ENCODE assay signal across 10 cellular contexts in genomic region chr10:43410345-43410744, GRCh38. TPM values are rescaled to one million over a fixed set of nuclear protein-coding genes. Genes with fewer than 3 reads are reported as not detected.
DNase-seq lines count a peak whose midpoint lies in the region; ATAC-seq, FAIRE-seq and TF ChIP-seq lines count a peak whose summit lies in the region.
"Had no signal": no experiment of that assay in that cellular context is flagged by ENCODE, and none has a peak within 500 bp of the region (broad histone marks: within the 10 kb centered on the region; RNA-seq: fewer than 3 reads in every experiment).

No MANE protein-coding gene starts in this region.

- H3K9ac ChIP-seq in MM.1S (ENCODE audit: low read length) (peak overlapping the region; percentile 100; the same call in 1 of the 2 replicates), mammary epithelial cell (ENCODE audit: insufficient read depth, low read length) (peak overlapping the region; percentile 90), kidney (ENCODE audit: low read length in 2 of 2) (peak overlapping the region in 1 of 2 donors; percentile 91)

- H3K9me3 ChIP-seq in DOHH2 (ENCODE audit: control insufficient read depth, insufficient read depth, low read length) (no peaks in the 10 kb centered on the region), MM.1S (replicated peaks; ENCODE audit: insufficient read depth, low read length) (no peaks in the 10 kb centered on the region), mammary epithelial cell (replicated peaks; ENCODE audit: insufficient read depth, low read length) (no peaks in the 10 kb centered on the region), kidney (ENCODE audit: control insufficient read depth in 1 of 2, low read length in 2 of 2) (no peaks in the 10 kb centered on the region), thyroid gland (no peaks in the 10 kb centered on the region)

- H3K79me2 ChIP-seq in DOHH2 (ENCODE audit: control insufficient read depth, low read length): peaks cover 49% of the 10 kb centered on the region
- peaks cover 35% of the 10 kb centered on the region for H3K79me2 ChIP-seq in MM.1S (ENCODE audit: low read length)
- peaks cover 36% of the 10 kb centered on the region for H3K79me2 ChIP-seq in mammary epithelial cell (ENCODE audit: insufficient read depth, low read length)

- no peak for TF ChIP-seq CTCF in DOHH2 (IDR thresholded peaks at IDR 0.05; ENCODE audit: low read depth, low read length, poor library complexity, severe bottlenecking)
- TF ChIP-seq CTCF in MM.1S (IDR thresholded peaks at IDR 0.05; ENCODE audit: low read length): no peak
- no peak for TF ChIP-seq CTCF in mammary epithelial cell (conservative IDR thresholded peaks at IDR 0.05 in 1 of 2, IDR thresholded peaks at IDR 0.05 in 1 of 2; ENCODE audit: extremely low read depth in 1 of 2, insufficient read depth in 1 of 2, low read depth in 1 of 2, low read length in 2 of 2)
- no peak for TF ChIP-seq CTCF in neural crest cell (conservative IDR thresholded peaks at IDR 0.05)
- no peak for TF ChIP-seq CTCF in kidney (IDR thresholded peaks at IDR 0.05; ENCODE audit: borderline replicate concordance, extremely low read depth, insufficient read depth)
- TF ChIP-seq CTCF in thyroid gland (IDR thresholded peaks at IDR 0.05): no peak

- CTCF ChIA-PET in mammary epithelial cell (lab: Charles Lee; ENCODE audit: low non-redundant PET): no interaction called here

- H3K27me3 ChIP-seq in DOHH2 (ENCODE audit: control insufficient read depth, low read length): no peaks in the 10 kb centered on the region
- H3K27me3 ChIP-seq in MM.1S (replicated peaks; ENCODE audit: insufficient read depth, low read length): no peaks in the 10 kb centered on the region
- H3K27me3 ChIP-seq in mammary epithelial cell (ENCODE audit: insufficient read depth, low read length): no peaks in the 10 kb centered on the region
- H3K27me3 ChIP-seq in thyroid gland: no peaks in the 10 kb centered on the region

- 33% methylated on average over 14 of the region's 14 CpGs for WGBS in mammary epithelial cell (ENCODE audit: low coverage, missing lambda C conversion rate)
- 92 to 93% methylated on average over 14 of the region's 14 CpGs for WGBS in thyroid gland, 2 donors

- no peaks in the 10 kb centered on the region for H3K27me3 Mint-ChIP-seq in neural crest cell (ENCODE audit: low read depth)

- no peak overlapping the region for H2AFZ ChIP-seq in MM.1S (ENCODE audit: low read length)
- no peak overlapping the region for H2AFZ ChIP-seq in mammary epithelial cell (ENCODE audit: low read depth, low read length)

- ATAC-seq in HG02981 (IDR thresholded peaks at IDR 0.05; ENCODE audit: unreplicated experiment): no peak

- H3K4me3 ChIP-seq in DOHH2 (ENCODE audit: low read length): peak overlapping the region; percentile 85
- no peak overlapping the region for H3K4me3 ChIP-seq in MM.1S (ENCODE audit: low read length)
- H3K4me3 ChIP-seq in mammary epithelial cell (replicated peaks in 1 of 3; ENCODE audit: insufficient read depth in 1 of 3, low read depth in 2 of 3, low read length in 3 of 3): peak overlapping the region in 1 of 3 experiments; percentile 66
- peak overlapping the region in 1 of 2 donors; percentile 85 for H3K4me3 ChIP-seq in kidney (ENCODE audit: low read length in 2 of 2)
- no peak overlapping the region for H3K4me3 ChIP-seq in thyroid gland (replicated peaks in 1 of 3)

- H3K36me3 ChIP-seq in DOHH2 (ENCODE audit: control insufficient read depth, low read length) (peaks cover 34% of the 10 kb centered on the region), MM.1S (replicated peaks; ENCODE audit: insufficient read depth, low read length) (no peaks in the 10 kb centered on the region), mammary epithelial cell (ENCODE audit: insufficient read depth, low read length) (no peaks in the 10 kb centered on the region), kidney (ENCODE audit: control insufficient read depth in 1 of 2, insufficient read depth in 2 of 2, low read length in 2 of 2) (no peaks in the 10 kb centered on the region), thyroid gland (no peaks in the 10 kb centered on the region)

- TF ChIP-seq POLR2A in thyroid gland (IDR thresholded peaks at IDR 0.05): no peak

- no peak overlapping the region for H3K27ac Mint-ChIP-seq in neural crest cell (ENCODE audit: unreplicated experiment)

- H3K4me3 Mint-ChIP-seq in neural crest cell: peak overlapping the region; percentile 97

- H3K9me3 Mint-ChIP-seq in neural crest cell: no peaks in the 10 kb centered on the region

- no peak for FAIRE-seq in kidney (lab: Jason Lieb, UNC)

- dilution Hi-C loops in mammary epithelial cell (cut with HindIII; ENCODE audit: low sequenced_read_pairs): no loop called here

- DNase-seq in MM.1S (no peak), mammary epithelial cell (no peak), neural crest cell (ENCODE audit: low read depth, low spot score) (no peak), kidney (no peak), thyroid gland (no peak), NCI-H1105 treated with DMSO at 0.1 percent for 48 hours (lab: John Stamatoyannopoulos, UW) (no peak)
- DNase-seq: MV-4-11 had no signal

- H3K4me2 ChIP-seq in DOHH2 (ENCODE audit: low read length) (peak overlapping the region; percentile 88), MM.1S (ENCODE audit: low read depth, low read length) (peak overlapping the region; percentile 92; the same call in 1 of the 2 replicates), mammary epithelial cell (ENCODE audit: insufficient read depth, low read depth, low read length) (peak overlapping the region; percentile 97)

- H3F3A ChIP-seq in DOHH2 (ENCODE audit: control insufficient read depth, insufficient read depth) (peaks cover 28% of the 10 kb centered on the region), MM.1S (ENCODE audit: insufficient read depth, low read length) (peaks cover 33% of the 10 kb centered on the region)

- no peaks in the 10 kb centered on the region for H3K36me3 Mint-ChIP-seq in neural crest cell (ENCODE audit: low read depth)

- BruUV-seq in mammary epithelial cell (replicated peaks; lab: Mats Ljungman, UMichigan): no TSS peak

- H3K4me1 ChIP-seq in DOHH2 (ENCODE audit: control insufficient read depth, low read length) (peaks cover 14% of the 10 kb centered on the region), MM.1S (ENCODE audit: low read length) (no peaks in the 10 kb centered on the region), mammary epithelial cell (ENCODE audit: insufficient read depth, low read length) (peaks cover 11% of the 10 kb centered on the region), kidney (ENCODE audit: control insufficient read depth in 1 of 2, insufficient read depth in 1 of 2, low read depth in 1 of 2, low read length in 2 of 2) (peaks cover 3 to 10% of the 10 kb centered on the region in 2 donors), thyroid gland (peaks cover 16 to 17% of the 10 kb centered on the region in 2 donors)

- H3K9me2 ChIP-seq in DOHH2 (replicated peaks; ENCODE audit: control insufficient read depth, low read length) (no peaks in the 10 kb centered on the region), MM.1S (replicated peaks; ENCODE audit: insufficient read depth, low read length) (no peaks in the 10 kb centered on the region)

- intact Hi-C loops in mammary epithelial cell (cut with micrococcal nuclease): no loop called here
- intact Hi-C loops in kidney (cut with DNase I): no loop called here
- intact Hi-C loops in thyroid gland (cut with DNase I): no loop called here

- H4K20me1 ChIP-seq in DOHH2 (ENCODE audit: control insufficient read depth, insufficient read depth, low read depth, low read length) (peaks cover 6% of the 10 kb centered on the region; the same call in 1 of the 2 replicates), MM.1S (ENCODE audit: insufficient read depth, low read length) (no peaks in the 10 kb centered on the region), mammary epithelial cell (ENCODE audit: insufficient read depth, low read length) (no peaks in the 10 kb centered on the region)

- in situ Hi-C loops in mammary epithelial cell (cut with MboI; ENCODE audit: low sequenced_read_pairs in 2 of 2): no loop called here

- H3K27ac ChIP-seq in DOHH2 (ENCODE audit: low read depth, low read length): peak overlapping the region; percentile 95
- no peak overlapping the region for H3K27ac ChIP-seq in MM.1S (ENCODE audit: low read length)
- H3K27ac ChIP-seq in mammary epithelial cell (ENCODE audit: insufficient read depth, low read depth, low read length): peak overlapping the region; percentile 97
- H3K27ac ChIP-seq in kidney (ENCODE audit: low read depth in 2 of 2, low read length in 2 of 2): no peak overlapping the region
- H3K27ac ChIP-seq in thyroid gland: peak overlapping the region in 1 of 3 donors; percentile 98

- peaks cover 26% of the 10 kb centered on the region for H3K4me1 Mint-ChIP-seq in neural crest cell

RNA-seq across cellular contexts. Expression of gene HNRNPF, which starts 1.4 kb away (rescaled TPM):
- total RNA-seq in mammary epithelial cell (100 to 1,000 TPM; 149 to 228 TPM), neural crest cell (284 and 292 TPM in 2 replicates), kidney (190 TPM), thyroid gland (100 to 1,000 TPM; 148 to 158 (median 155) TPM)
- polyA plus RNA-seq in mammary epithelial cell (254 TPM), kidney (ENCODE audit: insufficient read depth, low read depth, low replicate concordance) (74.0 TPM)
- polyA minus RNA-seq in mammary epithelial cell: 176 TPM

RNA-seq across cellular contexts. Expression of gene ZNF487, which starts 26.6 kb away (rescaled TPM):
- total RNA-seq in mammary epithelial cell (1 to 10 TPM; 3.2 to 3.8 TPM), neural crest cell (3.8 and 4.3 TPM in 2 replicates), kidney (7.1 TPM), thyroid gland (10 to 100 TPM; 11.9 to 21.7 (median 19.9) TPM)
- polyA plus RNA-seq in mammary epithelial cell (2.5 TPM), kidney (ENCODE audit: insufficient read depth, low read depth, low replicate concordance) (9.7 TPM)
- polyA minus RNA-seq in mammary epithelial cell: not detected

RNA-seq across cellular contexts. Expression of gene FXYD4, which starts 38.9 kb away (rescaled TPM):
- not detected for total RNA-seq in mammary epithelial cell
- polyA plus RNA-seq in mammary epithelial cell: not detected
- polyA minus RNA-seq in mammary epithelial cell: not detected
- not detected in 2 replicates for total RNA-seq in neural crest cell
- total RNA-seq in kidney: 109 TPM
- polyA plus RNA-seq in kidney (ENCODE audit: insufficient read depth, low read depth, low replicate concordance): 392 TPM
- total RNA-seq in thyroid gland: not detected
- total RNA-seq: kidney epithelial cell had no signal

Comparison
In these comparisons a context has a peak if more than half of its experiments do, and no peak if none do; other contexts are left out.
1. H3K27ac ChIP-seq: peak in DOHH2 (single experiment) and mammary epithelial cell (single experiment); none in MM.1S (single experiment) and kidney (0 of 2).
2. RNA of gene FXYD4, which starts 38.9 kb away (total RNA-seq): 109 TPM in kidney (single experiment); not detected in mammary epithelial cell, not detected in neural crest cell and not detected in thyroid gland; every median in the first group is over 100 times any median in the second.
3. Peak in every context shown above with its lines, with median percentiles within 50 percentile points of each other: H3K4me2 ChIP-seq.